29 cellular contexts compared by ENCODE assay signal in genomic region chr13:28728642-28729041, GRCh38.
"Had no signal": no experiment of that assay in that cellular context is flagged by ENCODE, and none has a peak within 500 bp of the region (broad histone marks: within the 10 kb centered on the region; RNA-seq: fewer than 3 reads in every experiment).

No MANE protein-coding gene starts in this region.

- H3K9me3 ChIP-seq: ascending aorta, breast epithelium, esophagus muscularis mucosa, heart right ventricle had no signal

- DNase-seq: activated CD4-positive, alpha-beta memory T cell treated with anti-CD3 and anti-CD28 coated beads, Interleukin-2, amount 10 ng/mL, durations not matched to agents 7 days and 5 days; activated CD4-positive, alpha-beta T cell treated with anti-CD3 and anti-CD28 coated beads for 1 hour; activated CD4-positive, alpha-beta T cell treated with anti-CD3 and anti-CD28 coated beads for 4 hours; activated CD4-positive, alpha-beta T cell treated with anti-CD3 and anti-CD28 coated beads, Interleukin-2, amount 10 ng/mL, durations not matched to agents 7 days and 5 days; activated CD4-positive, alpha-beta T cell treated with anti-CD3 and anti-CD28 coated beads, Interleukin-2, amount 50 U/mL, for 4 hours; activated CD8-positive, alpha-beta memory T cell treated with anti-CD3 and anti-CD28 coated beads, Interleukin-2, amount 50 U/mL, for 48 hours; activated gamma-delta T cell; activated naive CD4-positive, alpha-beta T cell; activated naive CD4-positive, alpha-beta T cell treated with anti-CD3 and anti-CD28 coated beads, Interleukin-2, amount 10 ng/mL, durations not matched to agents 7 days and 5 days; activated naive CD8-positive, alpha-beta T cell treated with anti-CD3 and anti-CD28 coated beads, Interleukin-2, amount 10 ng/mL, durations not matched to agents 7 days and 5 days; activated T-cell treated with anti-CD3 and anti-CD28 coated beads for 4 hours; activated T-cell treated with anti-CD3 and anti-CD28 coated beads, Interleukin-2, amount 50 U/mL, for 24 hours; activated T-cell treated with anti-CD3 and anti-CD28 coated beads, Interleukin-2, amount 50 U/mL, for 72 hours; dorsolateral prefrontal cortex; effector memory CD4-positive, alpha-beta T cell; endodermal cell; erythroblast; foreskin melanocyte; glutamatergic neuron; heart right ventricle; T-helper 2 cell had no signal

- H3K27ac ChIP-seq: ascending aorta, breast epithelium, coronary artery, dorsolateral prefrontal cortex, esophagus muscularis mucosa, heart right ventricle had no signal

- ATAC-seq: activated naive CD4-positive, alpha-beta T cell treated with anti-CD3 and anti-CD28 coated beads, Interleukin-2, amount 50 U/mL, for 72 hours; activated T-cell treated with anti-CD3 and anti-CD28 coated beads, Interleukin-2, amount 50 U/mL, for 72 hours; heart right ventricle had no signal

- H3K27me3 ChIP-seq: ascending aorta, breast epithelium had no signal

- H3K27ac Mint-ChIP-seq: activated CD4-positive, alpha-beta memory T cell treated with anti-CD3 and anti-CD28 coated beads, Interleukin-2, amount 10 ng/mL, durations not matched to agents 7 days and 5 days; activated CD4-positive, alpha-beta T cell treated with anti-CD3 and anti-CD28 coated beads, Interleukin-2, amount 10 ng/mL, durations not matched to agents 7 days and 5 days; activated naive CD4-positive, alpha-beta T cell treated with anti-CD3 and anti-CD28 coated beads, Interleukin-2, amount 10 ng/mL, durations not matched to agents 7 days and 5 days; activated naive CD4-positive, alpha-beta T cell treated with anti-CD3 and anti-CD28 coated beads, Interleukin-2, amount 50 U/mL, for 72 hours; activated naive CD8-positive, alpha-beta T cell treated with anti-CD3 and anti-CD28 coated beads, Interleukin-2, amount 10 ng/mL, durations not matched to agents 7 days and 5 days; activated T-cell treated with anti-CD3 and anti-CD28 coated beads, Interleukin-2, amount 50 U/mL, for 24 hours; activated T-cell treated with anti-CD3 and anti-CD28 coated beads, Interleukin-2, amount 50 U/mL, for 72 hours; brain; dendritic cell treated with granulocyte-macrophage colony-stimulating factor and Interleukin-4, amounts not matched to agents 40 ng/mL and 50 ng/mL, for 4 days; endodermal cell had no signal

- H3K9me3 Mint-ChIP-seq: activated CD4-positive, alpha-beta memory T cell treated with anti-CD3 and anti-CD28 coated beads, Interleukin-2, amount 10 ng/mL, durations not matched to agents 7 days and 5 days; activated CD4-positive, alpha-beta T cell treated with anti-CD3 and anti-CD28 coated beads, Interleukin-2, amount 10 ng/mL, durations not matched to agents 7 days and 5 days; activated naive CD4-positive, alpha-beta T cell treated with anti-CD3 and anti-CD28 coated beads, Interleukin-2, amount 10 ng/mL, durations not matched to agents 7 days and 5 days; activated naive CD4-positive, alpha-beta T cell treated with anti-CD3 and anti-CD28 coated beads, Interleukin-2, amount 50 U/mL, for 72 hours; activated naive CD8-positive, alpha-beta T cell treated with anti-CD3 and anti-CD28 coated beads, Interleukin-2, amount 10 ng/mL, durations not matched to agents 7 days and 5 days; activated T-cell treated with anti-CD3 and anti-CD28 coated beads, Interleukin-2, amount 50 U/mL, for 24 hours; activated T-cell treated with anti-CD3 and anti-CD28 coated beads, Interleukin-2, amount 50 U/mL, for 72 hours; brain; central memory CD8-positive, alpha-beta T cell; dendritic cell treated with granulocyte-macrophage colony-stimulating factor and Interleukin-4, amounts not matched to agents 40 ng/mL and 50 ng/mL, for 4 days; endodermal cell had no signal

- H3K36me3 ChIP-seq: ascending aorta, breast epithelium, esophagus muscularis mucosa, heart right ventricle had no signal

- H3K4me1 ChIP-seq: ascending aorta, breast epithelium, esophagus muscularis mucosa, heart right ventricle had no signal

- H3K4me1 Mint-ChIP-seq: activated CD4-positive, alpha-beta memory T cell treated with anti-CD3 and anti-CD28 coated beads, Interleukin-2, amount 10 ng/mL, durations not matched to agents 7 days and 5 days; activated CD4-positive, alpha-beta T cell treated with anti-CD3 and anti-CD28 coated beads, Interleukin-2, amount 10 ng/mL, durations not matched to agents 7 days and 5 days; activated naive CD4-positive, alpha-beta T cell treated with anti-CD3 and anti-CD28 coated beads, Interleukin-2, amount 10 ng/mL, durations not matched to agents 7 days and 5 days; activated naive CD8-positive, alpha-beta T cell treated with anti-CD3 and anti-CD28 coated beads, Interleukin-2, amount 10 ng/mL, durations not matched to agents 7 days and 5 days; brain; central memory CD8-positive, alpha-beta T cell had no signal

- H3K4me3 Mint-ChIP-seq: activated CD4-positive, alpha-beta memory T cell treated with anti-CD3 and anti-CD28 coated beads, Interleukin-2, amount 10 ng/mL, durations not matched to agents 7 days and 5 days; activated CD4-positive, alpha-beta T cell treated with anti-CD3 and anti-CD28 coated beads, Interleukin-2, amount 10 ng/mL, durations not matched to agents 7 days and 5 days; activated naive CD4-positive, alpha-beta T cell treated with anti-CD3 and anti-CD28 coated beads, Interleukin-2, amount 10 ng/mL, durations not matched to agents 7 days and 5 days; activated naive CD8-positive, alpha-beta T cell treated with anti-CD3 and anti-CD28 coated beads, Interleukin-2, amount 10 ng/mL, durations not matched to agents 7 days and 5 days; activated T-cell treated with anti-CD3 and anti-CD28 coated beads, Interleukin-2, amount 50 U/mL, for 24 hours; activated T-cell treated with anti-CD3 and anti-CD28 coated beads, Interleukin-2, amount 50 U/mL, for 72 hours; brain; central memory CD8-positive, alpha-beta T cell; dendritic cell treated with granulocyte-macrophage colony-stimulating factor and Interleukin-4, amounts not matched to agents 40 ng/mL and 50 ng/mL, for 4 days; endodermal cell had no signal

- H3K4me3 ChIP-seq: ascending aorta, breast epithelium, coronary artery, dorsolateral prefrontal cortex, esophagus muscularis mucosa, heart right ventricle had no signal

- H3K36me3 Mint-ChIP-seq: activated naive CD4-positive, alpha-beta T cell treated with anti-CD3 and anti-CD28 coated beads, Interleukin-2, amount 10 ng/mL, durations not matched to agents 7 days and 5 days; activated naive CD4-positive, alpha-beta T cell treated with anti-CD3 and anti-CD28 coated beads, Interleukin-2, amount 50 U/mL, for 72 hours; activated naive CD8-positive, alpha-beta T cell treated with anti-CD3 and anti-CD28 coated beads, Interleukin-2, amount 10 ng/mL, durations not matched to agents 7 days and 5 days; brain had no signal
